26 cellular contexts compared by ENCODE assay signal in the genomic region with DNA sequence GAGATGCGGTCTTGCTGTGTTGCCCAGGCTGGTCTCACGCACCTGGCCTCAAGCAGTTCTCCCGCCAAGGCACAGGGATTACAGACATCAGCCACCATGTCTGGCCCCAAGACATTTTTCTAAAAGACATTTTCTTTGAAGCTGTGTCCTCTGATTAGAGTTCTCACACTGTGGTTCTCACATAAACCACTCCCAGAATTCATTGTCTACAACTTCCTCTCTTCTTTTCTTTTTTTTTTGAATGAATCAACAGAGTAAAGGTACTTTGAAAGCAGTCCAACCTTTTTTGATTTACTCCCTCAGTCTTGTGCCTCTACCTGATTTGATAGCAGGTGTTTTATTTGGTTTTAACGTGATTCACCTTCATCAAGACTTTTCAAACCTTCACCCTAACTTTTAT. TPM values are rescaled to one million over a fixed set of nuclear protein-coding genes. Genes with fewer than 3 reads are reported as not detected.
DNase-seq lines count a peak whose midpoint lies in the region; ATAC-seq and TF ChIP-seq lines count a peak whose summit lies in the region.
"Had no signal": no experiment of that assay in that cellular context is flagged by ENCODE, and none has a peak within 500 bp of the region (broad histone marks: within the 10 kb centered on the region; RNA-seq: fewer than 3 reads in every experiment).

No MANE protein-coding gene starts in this region.

- TF ChIP-seq CTCF in CD8-positive, alpha-beta T cell (IDR thresholded peaks at IDR 0.05) = no peak

- H3K4me1 ChIP-seq in CD8-positive, alpha-beta T cell (ENCODE audit: insufficient read depth, low read length) = peaks cover 15% of the 10 kb centered on the region
- H3K4me1 ChIP-seq in naive thymus-derived CD4-positive, alpha-beta T cell (ENCODE audit: control insufficient read depth in 2 of 2, insufficient read depth in 2 of 2, low read length in 2 of 2) = peaks cover 0 to 6% of the 10 kb centered on the region in 2 donors

- no peaks in the 10 kb centered on the region for H3K9me3 ChIP-seq in CD8-positive, alpha-beta T cell (ENCODE audit: low read length)
- H3K9me3 ChIP-seq in naive thymus-derived CD4-positive, alpha-beta T cell (ENCODE audit: control insufficient read depth in 2 of 3, low read length in 3 of 3) = no peaks in the 10 kb centered on the region

- peak overlapping the region; percentile 72 for H3K27ac Mint-ChIP-seq in CD8-positive, alpha-beta T cell
- peak overlapping the region; percentile 67 for H3K27ac Mint-ChIP-seq in activated CD4-positive, alpha-beta memory T cell treated with anti-CD3 and anti-CD28 coated beads, Interleukin-2, amount 10 ng/mL, durations not matched to agents 7 days and 5 days
- peak overlapping the region; percentile 40 to 79 (median 66) for H3K27ac Mint-ChIP-seq in naive thymus-derived CD4-positive, alpha-beta T cell
- H3K27ac Mint-ChIP-seq: nephron had no signal

- no peak overlapping the region for H3K4me3 ChIP-seq in CD8-positive, alpha-beta T cell (ENCODE audit: low read depth, low read length)
- no peak overlapping the region for H3K4me3 ChIP-seq in naive thymus-derived CD4-positive, alpha-beta T cell (ENCODE audit: low read length)
- H3K4me3 ChIP-seq: GM23248 had no signal

- peaks cover 28% of the 10 kb centered on the region for H3K36me3 ChIP-seq in CD8-positive, alpha-beta T cell (ENCODE audit: insufficient read depth, low read length)
- peaks cover 7 to 82% (median 14%) of the 10 kb centered on the region in 3 experiments for H3K36me3 ChIP-seq in naive thymus-derived CD4-positive, alpha-beta T cell (ENCODE audit: control insufficient read depth in 2 of 3, insufficient read depth in 3 of 3, low read length in 3 of 3)

- H3K36me3 Mint-ChIP-seq in CD8-positive, alpha-beta T cell = peaks cover 67% of the 10 kb centered on the region
- peaks cover 41% of the 10 kb centered on the region for H3K36me3 Mint-ChIP-seq in activated CD4-positive, alpha-beta memory T cell treated with anti-CD3 and anti-CD28 coated beads, Interleukin-2, amount 10 ng/mL, durations not matched to agents 7 days and 5 days (ENCODE audit: low read depth)
- H3K36me3 Mint-ChIP-seq in naive thymus-derived CD4-positive, alpha-beta T cell = peaks cover 5 to 27% (median 17%) of the 10 kb centered on the region in 5 donors

- no peak overlapping the region for H3K27ac ChIP-seq in CD8-positive, alpha-beta T cell (ENCODE audit: low read depth, low read length)
- no peak overlapping the region for H3K27ac ChIP-seq in naive thymus-derived CD4-positive, alpha-beta T cell (ENCODE audit: low read depth, low read length)
- H3K27ac ChIP-seq: GM23248 had no signal

- CTCF ChIA-PET in CD8-positive, alpha-beta T cell (lab: Charles Lee) = interaction anchor here (0.6 to 5.8 kb wide), 5 partner anchors 15 to 1720 kb away, joined by 3 to 88 read pairs (median 5); a partner anchor contains a TSS
- CTCF ChIA-PET in activated CD4-positive, alpha-beta memory T cell treated with anti-CD3 and anti-CD28 coated beads, Interleukin-2, amount 10 ng/mL, durations not matched to agents 7 days and 5 days (lab: Charles Lee) = interaction anchor here (0.7 to 5.6 kb wide), 2 partner anchors 46 to 88 kb away, joined by 3 to 69 read pairs; no protein-coding TSS in a partner anchor
- CTCF ChIA-PET in naive thymus-derived CD4-positive, alpha-beta T cell (lab: Charles Lee) = no interaction called here

- POLR2A ChIA-PET in CD8-positive, alpha-beta T cell (lab: Charles Lee) = interaction anchor here (1.0 kb wide), 1 partner anchor 137 kb away, joined by 3 read pairs; a partner anchor contains a TSS
- POLR2A ChIA-PET in activated CD4-positive, alpha-beta memory T cell treated with anti-CD3 and anti-CD28 coated beads, Interleukin-2, amount 10 ng/mL, durations not matched to agents 7 days and 5 days (lab: Charles Lee) = interaction anchor here (0.9 kb wide), 1 partner anchor 18 kb away, joined by 3 read pairs; a partner anchor contains a TSS
- POLR2A ChIA-PET in naive thymus-derived CD4-positive, alpha-beta T cell (lab: Charles Lee) = interaction anchor here (2.1 kb wide), 1 partner anchor 18 kb away, joined by 6 read pairs; a partner anchor contains a TSS

- H3K4me1 Mint-ChIP-seq in CD8-positive, alpha-beta T cell (ENCODE audit: low read depth) = peaks cover 25% of the 10 kb centered on the region
- peaks cover 20% of the 10 kb centered on the region for H3K4me1 Mint-ChIP-seq in activated CD4-positive, alpha-beta memory T cell treated with anti-CD3 and anti-CD28 coated beads, Interleukin-2, amount 10 ng/mL, durations not matched to agents 7 days and 5 days
- peaks cover 20 to 29% (median 24%) of the 10 kb centered on the region in 7 donors for H3K4me1 Mint-ChIP-seq in naive thymus-derived CD4-positive, alpha-beta T cell
- H3K4me1 Mint-ChIP-seq: nephron had no signal

- ATAC-seq in CD8-positive, alpha-beta T cell = peak; percentile 62
- peak; percentile 61 for ATAC-seq in naive thymus-derived CD4-positive, alpha-beta T cell
- ATAC-seq in HG02763 (IDR thresholded peaks at IDR 0.05; ENCODE audit: unreplicated experiment) = no peak

- intact Hi-C loops in CD8-positive, alpha-beta T cell (cut with DNase I, micrococcal nuclease) = loop anchor here in 1 of 2 experiments (5.0 kb wide), 1 partner anchor 132 kb away; no protein-coding TSS in a partner anchor
- intact Hi-C loops in naive thymus-derived CD4-positive, alpha-beta T cell (cut with micrococcal nuclease) = loop anchor here (5.0 kb wide), 1 partner anchor 37 kb away; a partner anchor contains a TSS

- H3K4me3 Mint-ChIP-seq in CD8-positive, alpha-beta T cell = peak overlapping the region; percentile 50
- H3K4me3 Mint-ChIP-seq in activated CD4-positive, alpha-beta memory T cell treated with anti-CD3 and anti-CD28 coated beads, Interleukin-2, amount 10 ng/mL, durations not matched to agents 7 days and 5 days = no peak overlapping the region
- H3K4me3 Mint-ChIP-seq in naive thymus-derived CD4-positive, alpha-beta T cell = peak overlapping the region in 9 of 10 donors; percentile 18 to 61 (median 35)
- H3K4me3 Mint-ChIP-seq: nephron had no signal

- no peaks in the 10 kb centered on the region for H3K9me3 Mint-ChIP-seq in CD8-positive, alpha-beta T cell
- H3K9me3 Mint-ChIP-seq in activated CD4-positive, alpha-beta memory T cell treated with anti-CD3 and anti-CD28 coated beads, Interleukin-2, amount 10 ng/mL, durations not matched to agents 7 days and 5 days = no peaks in the 10 kb centered on the region
- no peaks in the 10 kb centered on the region for H3K9me3 Mint-ChIP-seq in naive thymus-derived CD4-positive, alpha-beta T cell
- H3K9me3 Mint-ChIP-seq: nephron had no signal

- DNase-seq in NOMO-1 treated with DMSO at 0.1 percent for 48 hours (lab: John Stamatoyannopoulos, UW; ENCODE audit: unreplicated experiment) = peak; percentile 11
- DNase-seq in NOMO-1 treated with dmso at 0.1 percent for 144 hours (lab: John Stamatoyannopoulos, UW; ENCODE audit: unreplicated experiment) = no peak
- no peak for DNase-seq in CD8-positive, alpha-beta T cell
- DNase-seq in activated CD4-positive, alpha-beta memory T cell treated with anti-CD3 and anti-CD28 coated beads, Interleukin-2, amount 10 ng/mL, durations not matched to agents 7 days and 5 days = no peak
- peak in 6 of 9 donors; percentile 22 to 51 (median 34) for DNase-seq in naive thymus-derived CD4-positive, alpha-beta T cell
- DNase-seq in COLO829 (ENCODE audit: low spot score) = no peak
- DNase-seq in kidney glomerular epithelial cell (lab: John Stamatoyannopoulos, UW) = no peak
- DNase-seq: 8988T; activated CD4-positive, CD25-positive, alpha-beta regulatory T cell; activated CD8-positive, alpha-beta memory T cell treated with anti-CD3 and anti-CD28 coated beads, Interleukin-2, amount 50 U/mL, for 48 hours; dermis blood vessel endothelial cell; DMS 273 treated with DMSO at 0.1 percent for 48 hours; erythroblast; GM23248; Karpas-422; mesendoderm; NCI-H1105 treated with DMSO at 0.1 percent for 48 hours; NCI-H526; Right ventricle myocardium superior; stimulated activated naive CD4-positive, alpha-beta T cell treated with Interleukin-2 at 50 U/mL for 16 hours had no signal

- no peaks in the 10 kb centered on the region for H3K27me3 Mint-ChIP-seq in CD8-positive, alpha-beta T cell (ENCODE audit: low read depth)
- no peaks in the 10 kb centered on the region for H3K27me3 Mint-ChIP-seq in activated CD4-positive, alpha-beta memory T cell treated with anti-CD3 and anti-CD28 coated beads, Interleukin-2, amount 10 ng/mL, durations not matched to agents 7 days and 5 days
- H3K27me3 Mint-ChIP-seq in naive thymus-derived CD4-positive, alpha-beta T cell = no peaks in the 10 kb centered on the region

- H3K27me3 ChIP-seq in CD8-positive, alpha-beta T cell (ENCODE audit: insufficient read depth, low read length) = no peaks in the 10 kb centered on the region
- H3K27me3 ChIP-seq in naive thymus-derived CD4-positive, alpha-beta T cell (ENCODE audit: control insufficient read depth in 2 of 2, insufficient read depth in 2 of 2, low read length in 2 of 2) = no peaks in the 10 kb centered on the region

RNA-seq across cellular contexts. Expression of a gene that starts 14.3 kb away (rescaled TPM):
- total RNA-seq in CD8-positive, alpha-beta T cell = under 1 TPM in 1 of 2 experiments, not detected in 1; 0.11 TPM
- total RNA-seq in activated CD4-positive, alpha-beta memory T cell treated with anti-CD3 and anti-CD28 coated beads, Interleukin-2, amount 10 ng/mL, durations not matched to agents 7 days and 5 days = not detected
- total RNA-seq in naive thymus-derived CD4-positive, alpha-beta T cell = 1 to 10 TPM in 1 of 5 experiments, not detected in 4; 2.3 TPM
- polyA plus RNA-seq in naive thymus-derived CD4-positive, alpha-beta T cell = not detected
- total RNA-seq: bronchial epithelial cell, dermis blood vessel endothelial cell, G401, GM23248, posterior vena cava, Right ventricle myocardium superior had no signal
- polyA plus RNA-seq: GM23248 had no signal

RNA-seq across cellular contexts. Expression of a gene that starts 17.9 kb away (rescaled TPM):
- total RNA-seq in CD8-positive, alpha-beta T cell = 10 to 100 TPM; 53.9 to 61.6 TPM
- total RNA-seq in activated CD4-positive, alpha-beta memory T cell treated with anti-CD3 and anti-CD28 coated beads, Interleukin-2, amount 10 ng/mL, durations not matched to agents 7 days and 5 days = 10 to 100 TPM; 21.7 to 25.3 TPM
- 10 to 100 TPM; 28.5 to 42.1 (median 31.9) TPM for total RNA-seq in naive thymus-derived CD4-positive, alpha-beta T cell
- polyA plus RNA-seq in naive thymus-derived CD4-positive, alpha-beta T cell = 10 to 100 TPM; 24.4 to 44.7 TPM

RNA-seq across cellular contexts. Expression of a gene that starts 35.5 kb away (rescaled TPM):
- not detected for total RNA-seq in CD8-positive, alpha-beta T cell
- 1 to 10 TPM; 4.0 TPM for total RNA-seq in activated CD4-positive, alpha-beta memory T cell treated with anti-CD3 and anti-CD28 coated beads, Interleukin-2, amount 10 ng/mL, durations not matched to agents 7 days and 5 days
- 1 to 10 TPM in 1 of 5 experiments, under 1 TPM in 1, not detected in 3; 0.44 to 8.8 TPM for total RNA-seq in naive thymus-derived CD4-positive, alpha-beta T cell
- polyA plus RNA-seq in naive thymus-derived CD4-positive, alpha-beta T cell = not detected
- total RNA-seq: bronchial epithelial cell, GM23248, HT-29 had no signal

RNA-seq across cellular contexts. Expression of a gene that starts 37.4 kb away (rescaled TPM):
- 10 to 100 TPM; 18.7 to 19.5 TPM for total RNA-seq in CD8-positive, alpha-beta T cell
- total RNA-seq in activated CD4-positive, alpha-beta memory T cell treated with anti-CD3 and anti-CD28 coated beads, Interleukin-2, amount 10 ng/mL, durations not matched to agents 7 days and 5 days = 1 to 10 TPM; 2.6 to 4.0 TPM
- 10 to 100 TPM; 22.3 to 50.5 (median 40.0) TPM for total RNA-seq in naive thymus-derived CD4-positive, alpha-beta T cell
- 100 to 1,000 TPM in 1 of 2 donors, 10 to 100 TPM in 1; 99.4 to 107 TPM for polyA plus RNA-seq in naive thymus-derived CD4-positive, alpha-beta T cell
- total RNA-seq: bronchial epithelial cell, dermis blood vessel endothelial cell, G401, GM23248, HT-29 had no signal
- polyA plus RNA-seq: GM23248 had no signal

RNA-seq across cellular contexts. Expression of a gene that starts 39.6 kb away (rescaled TPM):
- total RNA-seq in CD8-positive, alpha-beta T cell = 1 to 10 TPM; 3.1 to 4.9 TPM
- total RNA-seq in activated CD4-positive, alpha-beta memory T cell treated with anti-CD3 and anti-CD28 coated beads, Interleukin-2, amount 10 ng/mL, durations not matched to agents 7 days and 5 days = 1 to 10 TPM; 3.2 to 3.4 TPM
- 10 to 100 TPM in 1 of 5 experiments, 1 to 10 TPM in 4; 1.8 to 18.9 (median 3.4) TPM for total RNA-seq in naive thymus-derived CD4-positive, alpha-beta T cell
- 1 to 10 TPM in 1 of 2 donors, under 1 TPM in 1; 0.95 to 2.0 TPM for polyA plus RNA-seq in naive thymus-derived CD4-positive, alpha-beta T cell
- total RNA-seq: posterior vena cava, Right ventricle myocardium superior had no signal

Comparison
In these comparisons a context has a peak if more than half of its experiments do, and no peak if none do; other contexts are left out.
1. DNase-seq: peak in NOMO-1 treated with DMSO at 0.1 percent for 48 hours (single experiment) and naive thymus-derived CD4-positive, alpha-beta T cell (6 of 9); none in NOMO-1 treated with dmso at 0.1 percent for 144 hours (single experiment), CD8-positive, alpha-beta T cell (0 of 7), activated CD4-positive, alpha-beta memory T cell treated with anti-CD3 and anti-CD28 coated beads, Interleukin-2, amount 10 ng/mL, durations not matched to agents 7 days and 5 days (single experiment), COLO829 (single experiment) and kidney glomerular epithelial cell (single experiment).
2. Peak in every context shown above with its lines, with median percentiles within 50 percentile points of each other: H3K27ac Mint-ChIP-seq.